29 cellular contexts compared by ENCODE assay signal in the genomic region with DNA sequence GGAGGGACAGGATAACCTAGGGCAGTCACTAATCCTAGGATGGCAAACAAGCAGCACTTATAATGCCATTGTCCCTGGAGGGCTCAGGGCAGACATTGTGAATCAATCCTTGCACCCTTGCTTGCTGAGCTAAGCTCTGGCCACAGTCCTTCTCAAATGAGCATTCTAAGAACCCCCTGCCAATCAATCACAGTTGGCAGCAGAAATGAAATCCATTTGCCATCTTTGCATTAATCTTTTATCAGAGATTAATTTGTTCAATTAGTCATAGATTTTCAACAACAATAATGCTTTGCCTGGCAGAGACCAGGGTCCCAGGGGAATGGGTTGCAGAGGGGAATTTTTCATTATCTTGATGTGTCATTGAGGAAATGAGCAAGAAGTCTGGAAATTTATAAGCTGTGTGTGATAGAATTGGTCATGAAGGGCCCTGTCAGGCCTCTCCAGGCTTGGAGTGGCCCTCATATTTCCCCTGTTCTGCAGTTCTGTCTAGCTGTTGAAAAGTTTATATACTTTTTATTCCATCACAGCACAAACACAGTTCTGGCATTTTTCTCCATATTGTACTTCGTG. TPM values are rescaled to one million over a fixed set of nuclear protein-coding genes. Genes with fewer than 3 reads are reported as not detected.
DNase-seq lines count a peak whose midpoint lies in the region; ATAC-seq and TF ChIP-seq lines count a peak whose summit lies in the region.
"Had no signal": no experiment of that assay in that cellular context is flagged by ENCODE, and none has a peak within 500 bp of the region (broad histone marks: within the 10 kb centered on the region; RNA-seq: fewer than 3 reads in every experiment).

No MANE protein-coding gene starts in this region.

- H3K4me2 ChIP-seq in PC-9 = no peak overlapping the region

- no peak overlapping the region for H2AFZ ChIP-seq in PC-9

- no peaks in the 10 kb centered on the region for H3K36me3 ChIP-seq in brain microvascular endothelial cell (replicated peaks)
- no peaks in the 10 kb centered on the region for H3K36me3 ChIP-seq in uterus
- H3K36me3 ChIP-seq in PC-9 (ENCODE audit: low read depth) = no peaks in the 10 kb centered on the region
- H3K36me3 ChIP-seq: cardiac muscle cell, sigmoid colon had no signal

- no peaks in the 10 kb centered on the region for H3K36me3 Mint-ChIP-seq in osteocyte (ENCODE audit: unreplicated experiment)

- in situ Hi-C loops in brain microvascular endothelial cell (cut with HindIII; ENCODE audit: low pct_ligation_motif_present, low sequenced_read_pairs) = no loop called here

- 83 to 97% methylated on average over 1 of the region's 1 CpG for WGBS in lower leg skin, 2 donors

- H3K79me2 ChIP-seq in PC-9 (ENCODE audit: low read depth) = no peaks in the 10 kb centered on the region

- intact Hi-C loops in uterus (cut with DNase I; ENCODE audit: low total_unique reads) (no loop called here), lower leg skin (cut with DNase I; ENCODE audit: low total_unique reads) (no loop called here), PC-9 (cut with micrococcal nuclease; ENCODE audit: unreplicated experiment) (no loop called here)

- DNase-seq in AG10803 (ENCODE audit: low read depth) (peak; percentile 43), LHCN-M2 (ENCODE audit: low read depth) (peak; percentile 19), brain microvascular endothelial cell (peak; percentile 83), osteocyte (ENCODE audit: extremely low spot score, unreplicated experiment) (peak; percentile 6), uterus (no peak), lower leg skin (ENCODE audit: low spot score in 2 of 2) (no peak), PC-9 (no peak)
- DNase-seq: activated CD4-positive, alpha-beta T cell treated with anti-CD3 and anti-CD28 coated beads for 4 hours; activated naive CD4-positive, alpha-beta T cell; activated T-cell treated with anti-CD3 and anti-CD28 coated beads, Interleukin-2, amount 50 U/mL, for 24 hours; cortex of kidney; GOT3; KBM-7; mammary epithelial cell; MV-4-11; NCI-H1694; NCI-H2171 treated with DMSO at 0.1 percent for 48 hours; NCI-H526; sigmoid colon; T-helper 2 cell had no signal

- H3K9me3 Mint-ChIP-seq in osteocyte (ENCODE audit: unreplicated experiment) = no peaks in the 10 kb centered on the region
- H3K9me3 Mint-ChIP-seq: activated T-cell treated with anti-CD3 and anti-CD28 coated beads, Interleukin-2, amount 50 U/mL, for 24 hours; neural crest cell had no signal

- CTCF ChIA-PET in PC-9 (lab: Charles Lee) = no interaction called here

- H3K27ac Mint-ChIP-seq in osteocyte (ENCODE audit: unreplicated experiment) = no peak overlapping the region
- H3K27ac Mint-ChIP-seq: activated T-cell treated with anti-CD3 and anti-CD28 coated beads, Interleukin-2, amount 50 U/mL, for 24 hours had no signal

- H3F3A ChIP-seq in PC-9 (ENCODE audit: insufficient read depth, low read depth) = no peaks in the 10 kb centered on the region

- H3K9me3 ChIP-seq in uterus (no peaks in the 10 kb centered on the region), PC-9 (ENCODE audit: insufficient read depth, low read depth) (no peaks in the 10 kb centered on the region)
- H3K9me3 ChIP-seq: sigmoid colon had no signal

- H3K4me3 Mint-ChIP-seq in osteocyte (ENCODE audit: unreplicated experiment) = no peak overlapping the region
- H3K4me3 Mint-ChIP-seq: activated T-cell treated with anti-CD3 and anti-CD28 coated beads, Interleukin-2, amount 50 U/mL, for 24 hours; neural crest cell had no signal

- no TSS peak for BruUV-seq in PC-9 (replicated peaks; lab: Mats Ljungman, UMichigan)

- no peak for TF ChIP-seq CTCF in AG10803 (conservative IDR thresholded peaks at IDR 0.05; ENCODE audit: low read length)
- TF ChIP-seq CTCF in brain microvascular endothelial cell (IDR thresholded peaks at IDR 0.05; ENCODE audit: low read depth, low read length, missing control alignments) = no peak
- no peak for TF ChIP-seq CTCF in osteocyte (IDR thresholded peaks at IDR 0.05)
- TF ChIP-seq CTCF in uterus (IDR thresholded peaks at IDR 0.05) = no peak
- no peak for TF ChIP-seq CTCF in lower leg skin (IDR thresholded peaks at IDR 0.05)
- TF ChIP-seq CTCF in PC-9 (conservative IDR thresholded peaks at IDR 0.05) = no peak

- H3K27me3 Mint-ChIP-seq in osteocyte (ENCODE audit: unreplicated experiment) = peaks cover 3% of the 10 kb centered on the region

- H3K27me3 ChIP-seq in brain microvascular endothelial cell (replicated peaks) (no peaks in the 10 kb centered on the region), uterus (no peaks in the 10 kb centered on the region), PC-9 (ENCODE audit: insufficient read depth, low read depth) (no peaks in the 10 kb centered on the region)
- H3K27me3 ChIP-seq: sigmoid colon had no signal

- no peak for TF ChIP-seq POLR2A in uterus (IDR thresholded peaks at IDR 0.05)
- TF ChIP-seq POLR2A in lower leg skin (IDR thresholded peaks at IDR 0.05) = no peak

- H3K27ac ChIP-seq in brain microvascular endothelial cell = peak overlapping the region; percentile 86
- H3K27ac ChIP-seq in uterus = no peak overlapping the region
- H3K27ac ChIP-seq in PC-9 = no peak overlapping the region
- H3K27ac ChIP-seq: C4-2B, cardiac muscle cell, SK-N-MC had no signal

- no peak for ATAC-seq in GM21723 (IDR thresholded peaks at IDR 0.05; ENCODE audit: unreplicated experiment)

- H3K4me1 Mint-ChIP-seq in osteocyte (ENCODE audit: unreplicated experiment) = peaks cover 9% of the 10 kb centered on the region

- no peaks in the 10 kb centered on the region for H3K9me2 ChIP-seq in PC-9 (ENCODE audit: insufficient read depth)

- no peak overlapping the region for H3K4me3 ChIP-seq in AG10803 (ENCODE audit: low read length)
- no peak overlapping the region for H3K4me3 ChIP-seq in brain microvascular endothelial cell (ENCODE audit: low read depth, low read length)
- H3K4me3 ChIP-seq in uterus = no peak overlapping the region
- no peak overlapping the region for H3K4me3 ChIP-seq in lower leg skin (ENCODE audit: low read depth, poor library complexity, severe bottlenecking)
- no peak overlapping the region for H3K4me3 ChIP-seq in PC-9
- H3K4me3 ChIP-seq: cardiac muscle cell, sigmoid colon, SK-N-MC had no signal

- H3K4me1 ChIP-seq in uterus = no peaks in the 10 kb centered on the region
- H3K4me1 ChIP-seq in PC-9 (replicated peaks; ENCODE audit: insufficient read depth) = no peaks in the 10 kb centered on the region

- H4K20me1 ChIP-seq in PC-9 (ENCODE audit: insufficient read depth) = no peaks in the 10 kb centered on the region

- POLR2A ChIA-PET in PC-9 (lab: Charles Lee; ENCODE audit: unreplicated experiment) = no interaction called here

RNA-seq across cellular contexts. Expression of gene KY, which starts 57.3 kb away (rescaled TPM):
- not detected in 2 replicates for total RNA-seq in LHCN-M2 (2014; rRNA removed)
- not detected for polyA plus RNA-seq in LHCN-M2 (2012)
- not detected in 2 replicates for total RNA-seq in osteocyte
- total RNA-seq in uterus = 1 to 10 TPM in 2 of 4 donors, not detected in 2; 4.0 to 5.2 TPM
- total RNA-seq in lower leg skin = 10 to 100 TPM; 26.2 to 55.5 (median 33.1) TPM
- not detected in 2 replicates for total RNA-seq in PC-9 (2021)
- total RNA-seq: activated CD8-positive, alpha-beta memory T cell treated with anti-CD3 and anti-CD28 coated beads for 36 hours; HT-29; RPMI7951; subcutaneous adipose tissue had no signal

Comparison
In these comparisons a context has a peak if more than half of its experiments do, and no peak if none do; other contexts are left out.
1. DNase-seq: peak in AG10803 (single experiment), LHCN-M2 (single experiment), brain microvascular endothelial cell (single experiment) and osteocyte (single experiment); none in uterus (0 of 2), lower leg skin (0 of 2) and PC-9 (0 of 2).
2. RNA of gene KY, which starts 57.3 kb away (total RNA-seq): 26.2 to 55.5 TPM in lower leg skin; 4.0 to 5.2 TPM in uterus, not detected in osteocyte, not detected in LHCN-M2 and not detected in PC-9; every median in the first group is over 4 times any median in the second.